Comparison of ENCODE assay signal across 21 cellular contexts in the genomic region with DNA sequence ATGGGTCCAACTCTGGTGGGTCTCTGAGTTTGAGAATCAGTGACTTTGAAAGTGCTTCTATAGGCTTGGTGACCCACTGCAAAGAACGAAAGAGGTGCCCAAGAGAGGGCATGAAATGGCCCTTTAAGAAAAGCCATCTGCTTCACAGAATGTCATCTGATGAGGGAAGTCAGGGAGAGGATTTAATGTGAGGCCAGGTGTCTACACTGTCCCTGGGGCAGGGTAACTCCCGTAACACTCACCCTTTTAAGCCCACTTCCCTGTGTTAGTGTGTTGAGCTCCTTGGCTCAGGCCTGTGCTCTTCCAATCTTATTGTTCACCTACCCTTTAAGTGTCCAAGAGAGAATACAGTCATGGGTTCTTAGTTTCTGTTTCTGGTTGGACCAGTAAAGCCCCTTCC. TPM values are rescaled to one million over a fixed set of nuclear protein-coding genes. Genes with fewer than 3 reads are reported as not detected.
DNase-seq lines count a peak whose midpoint lies in the region; ATAC-seq, FAIRE-seq and TF ChIP-seq lines count a peak whose summit lies in the region.
"Had no signal": no experiment of that assay in that cellular context is flagged by ENCODE, and none has a peak within 500 bp of the region (broad histone marks: within the 10 kb centered on the region; RNA-seq: fewer than 3 reads in every experiment).

No MANE protein-coding gene starts in this region.

- TF ChIP-seq POLR2A in Peyer's patch (IDR thresholded peaks at IDR 0.05), result no peak
- no peak for TF ChIP-seq POLR2A in HepG2 (IDR thresholded peaks at IDR 0.05; ENCODE audit: insufficient read depth in 1 of 2, low read depth in 2 of 2, low read length in 2 of 2)

- no peaks in the 10 kb centered on the region for H3K36me3 Mint-ChIP-seq in naive thymus-derived CD8-positive, alpha-beta T cell

- BruUV-seq in HepG2 (replicated peaks; lab: Mats Ljungman, UMichigan), result no TSS peak

- POLR2A ChIA-PET in HepG2 (lab: Yijun Ruan, JAX), result interaction anchor here (1.0 to 2.6 kb wide), 3 partner anchors 9 to 59 kb away, joined by 6 to 26 read pairs (median 11); partner anchors contain the start of gene SRSF5
- POLR2A ChIA-PET in naive thymus-derived CD8-positive, alpha-beta T cell (lab: Charles Lee), result interaction anchor here (2.1 kb wide), 1 partner anchor 17 kb away, joined by 12 read pairs; the partner anchor contains the start of gene SRSF5

- TF ChIP-seq EP300 in HepG2 (IDR thresholded peaks at IDR 0.05; ENCODE audit: low read depth in 2 of 2, low read length in 2 of 2), result no peak
- no peak for TF ChIP-seq EP300 in HepG2 (CRISPR knock-in tag; IDR thresholded peaks at IDR 0.05; ENCODE audit: borderline replicate concordance)

- H3K4me3 ChIP-seq in Peyer's patch, result no peak overlapping the region
- H3K4me3 ChIP-seq in HepG2 (replicated peaks in 1 of 3; ENCODE audit: insufficient read depth in 1 of 3, low read depth in 2 of 3, low read length in 3 of 3), result peak overlapping the region in 1 of 3 experiments; percentile 3; a peak in 1 of 6 replicates

- peaks cover 0 to 3% (median 0%) of the 10 kb centered on the region in 5 donors for H3K27me3 Mint-ChIP-seq in naive thymus-derived CD8-positive, alpha-beta T cell

- ATAC-seq in HepG2, result peak; percentile 39
- ATAC-seq in omental fat pad (ENCODE audit: low FRiP score), result no peak
- ATAC-seq in naive thymus-derived CD8-positive, alpha-beta T cell, result no peak
- ATAC-seq: SK-N-SH treated with all-trans-retinoic acid at 6 μM for 48 hours had no signal

- no peaks in the 10 kb centered on the region for H3K27me3 ChIP-seq in Peyer's patch
- H3K27me3 ChIP-seq in HepG2 (ENCODE audit: control insufficient read depth in 1 of 2, insufficient read depth in 2 of 2, low read length in 2 of 2), result no peaks in the 10 kb centered on the region

- TF ChIP-seq CTCF in Peyer's patch (IDR thresholded peaks at IDR 0.05), result no peak
- no peak for TF ChIP-seq CTCF in HepG2 (CRISPR knock-in tag; IDR thresholded peaks at IDR 0.05)
- TF ChIP-seq CTCF in omental fat pad (IDR thresholded peaks at IDR 0.05), result no peak

- no peaks in the 10 kb centered on the region for H4K20me1 ChIP-seq in HepG2 (ENCODE audit: insufficient read depth, low read length)

- FAIRE-seq in HepG2 (lab: Jason Lieb, UNC), result no peak
- FAIRE-seq: H54 had no signal

- H3K9me3 Mint-ChIP-seq in naive thymus-derived CD8-positive, alpha-beta T cell, result no peaks in the 10 kb centered on the region
- H3K9me3 Mint-ChIP-seq: HFFc6 had no signal

- peak overlapping the region in 3 of 4 donors; percentile 28 to 76 (median 71) for H3K27ac ChIP-seq in Peyer's patch
- peak overlapping the region; percentile 22 for H3K27ac ChIP-seq in HepG2 (ENCODE audit: extremely low read length, insufficient read depth, low read length)
- H3K27ac ChIP-seq: C4-2B had no signal

- H3K4me2 ChIP-seq in HepG2 (ENCODE audit: low read depth, low read length), result peak overlapping the region; percentile 55

- no peak overlapping the region for H3K9ac ChIP-seq in HepG2 (ENCODE audit: insufficient read depth, low read depth, low read length)

- H3K9me3 ChIP-seq in Peyer's patch (no peaks in the 10 kb centered on the region), HepG2 (ENCODE audit: low read length) (no peaks in the 10 kb centered on the region)

- no peaks in the 10 kb centered on the region for H3K79me2 ChIP-seq in HepG2 (ENCODE audit: insufficient read depth, low read length)

- H3K4me1 Mint-ChIP-seq in naive thymus-derived CD8-positive, alpha-beta T cell, result peaks cover 6 to 19% (median 15%) of the 10 kb centered on the region in 4 donors

- CTCF ChIA-PET in HepG2 (lab: Yijun Ruan, JAX; ENCODE audit: low intra/inter-chr PET ratio, low total read pairs), result no interaction called here

- H3K4me1 ChIP-seq in Peyer's patch (peaks cover 0 to 3% (median 0%) of the 10 kb centered on the region in 4 donors), HepG2 (ENCODE audit: insufficient read depth, low read length) (peaks cover 87% of the 10 kb centered on the region)

- H3K36me3 ChIP-seq in Peyer's patch, result no peaks in the 10 kb centered on the region
- no peaks in the 10 kb centered on the region for H3K36me3 ChIP-seq in HepG2 (replicated peaks in 1 of 2; ENCODE audit: control insufficient read depth in 1 of 2, insufficient read depth in 2 of 2, low read length in 2 of 2)

- intact Hi-C loops in HepG2 (cut with micrococcal nuclease; ENCODE audit: unreplicated experiment), result no loop called here

- H3K27ac Mint-ChIP-seq in naive thymus-derived CD8-positive, alpha-beta T cell, result no peak overlapping the region
- H3K27ac Mint-ChIP-seq: HFFc6 had no signal

- in situ Hi-C loops in HepG2 (cut with HindIII; ENCODE audit: extremely low pct_ligation_motif_present, low pct_unique_long_range_greater_than_20kb), result no loop called here

- peak overlapping the region; percentile 85 for H2AFZ ChIP-seq in HepG2 (ENCODE audit: low read length)

- DNase-seq in NCI-H2171 treated with DMSO at 0.1 percent for 48 hours (lab: John Stamatoyannopoulos, UW) (peak; percentile 12), NCI-H2171 (lab: John Stamatoyannopoulos, UW) (no peak), Peyer's patch (no peak), HepG2 (ENCODE audit: low spot score) (no peak), ureter (ENCODE audit: low spot score) (peak; percentile 0), omental fat pad (ENCODE audit: low spot score) (no peak)
- DNase-seq in naive thymus-derived CD8-positive, alpha-beta T cell, result no peak
- DNase-seq: DMS153, HFFc6, IMR-90, Kasumi-1, MM.1S, NCI-H1105 treated with DMSO at 0.1 percent for 48 hours, NCI-H1930, NCI-H510A treated with DMSO at 0.1 percent for 48 hours, SHP77 treated with DMSO at 0.1 percent for 48 hours had no signal

- no peak overlapping the region for H3K4me3 Mint-ChIP-seq in naive thymus-derived CD8-positive, alpha-beta T cell
- H3K4me3 Mint-ChIP-seq: HFFc6 had no signal

- WGBS in HepG2 (ENCODE audit: low lambda C conversion rate), result 68% methylated on average over 2 of the region's 2 CpGs

- TF ChIP-seq RAD21 in HepG2 (CRISPR knock-in tag; IDR thresholded peaks at IDR 0.05), result no peak

TF ChIP-seq in HepG2, 621 proteins besides CTCF, POLR2A, EP300 and RAD21 (continues in another document):
- no peak for TF ChIP-seq TGIF2 (CRISPR knock-in tag; IDR thresholded peaks at IDR 0.05)

RNA-seq across cellular contexts. Expression of gene SRSF5, which starts 16.4 kb away (rescaled TPM):
- total RNA-seq in Peyer's patch, result 100 to 1,000 TPM; 339 to 528 (median 434) TPM
- total RNA-seq in HepG2 (2016; rRNA removed; fragmentation: Illumina TruSeq; extraction: Trizol), result 277 and 333 TPM in 2 replicates
- 66.7 and 68.4 TPM in 2 replicates for total RNA-seq in HepG2 (2016; cell fraction: cytosol; rRNA removed; fragmentation: Illumina TruSeq; extraction: Trizol; ENCODE audit: low read depth)
- total RNA-seq in HepG2 (2016; cell fraction: insoluble cytoplasmic fraction; rRNA removed; fragmentation: Illumina TruSeq; extraction: Trizol), result 277 and 309 TPM in 2 replicates
- 68.2 and 70.5 TPM in 2 replicates for total RNA-seq in HepG2 (2016; cell fraction: membrane; rRNA removed; fragmentation: Illumina TruSeq; extraction: Trizol)
- total RNA-seq in HepG2 (2016; cell fraction: nucleus; rRNA removed; fragmentation: Illumina TruSeq; extraction: Trizol), result 278 and 311 TPM in 2 replicates
- polyA plus RNA-seq in HepG2 (2011; rRNA removed), result 189 and 218 TPM in 2 replicates
- polyA plus RNA-seq in HepG2 (2011; cell fraction: cytosol; rRNA removed), result 169 and 242 TPM in 2 replicates
- 586 and 686 TPM in 2 replicates for polyA plus RNA-seq in HepG2 (2011; cell fraction: nucleus; rRNA removed)
- polyA plus RNA-seq in HepG2 (2012), result 376 and 529 TPM in 2 replicates
- 22.7 and 25.6 TPM in 2 replicates for polyA plus RNA-seq in HepG2 (2016; cell fraction: cytosol; fragmentation: Illumina TruSeq; extraction: Trizol; ENCODE audit: low read depth)
- polyA plus RNA-seq in HepG2 (2016; cell fraction: insoluble cytoplasmic fraction; fragmentation: Illumina TruSeq; extraction: Trizol; ENCODE audit: low read depth), result 415 and 444 TPM in 2 replicates
- polyA plus RNA-seq in HepG2 (2016; cell fraction: membrane; fragmentation: Illumina TruSeq; extraction: Trizol; ENCODE audit: low read depth), result 45.5 and 47.3 TPM in 2 replicates
- polyA plus RNA-seq in HepG2 (2016; cell fraction: nucleus; fragmentation: Illumina TruSeq; extraction: Trizol; ENCODE audit: insufficient read depth, low read depth), result 410 and 415 TPM in 2 replicates
- 99.8 and 128 TPM in 2 replicates for polyA minus RNA-seq in HepG2 (2011; rRNA and poly(A)+ RNA removed; ENCODE audit: low replicate concordance)
- polyA minus RNA-seq in HepG2 (2011; cell fraction: cytosol; rRNA and poly(A)+ RNA removed), result 61.5 and 65.7 TPM in 2 replicates
- polyA minus RNA-seq in HepG2 (2011; cell fraction: nucleus; rRNA and poly(A)+ RNA removed), result 704 and 755 TPM in 2 replicates
- total RNA-seq in ureter, result 377 TPM
- 100 to 1,000 TPM; 198 to 421 (median 367) TPM for total RNA-seq in omental fat pad
- total RNA-seq in naive thymus-derived CD8-positive, alpha-beta T cell, result 1,000 to 10,000 TPM; 1,187 to 1,211 TPM
- polyA plus RNA-seq in naive thymus-derived CD8-positive, alpha-beta T cell, result 1,000 to 10,000 TPM; 1,279 to 1,496 (median 1,446) TPM

RNA-seq across cellular contexts. Expression of gene SLC10A1, which starts 46.5 kb away (rescaled TPM):
- total RNA-seq in Peyer's patch, result not detected
- total RNA-seq in HepG2 (2016; rRNA removed; fragmentation: Illumina TruSeq; extraction: Trizol), result not detected in 2 replicates
- total RNA-seq in HepG2 (2016; cell fraction: cytosol; rRNA removed; fragmentation: Illumina TruSeq; extraction: Trizol; ENCODE audit: low read depth), result not detected in 2 replicates
- not detected in 2 replicates for total RNA-seq in HepG2 (2016; cell fraction: insoluble cytoplasmic fraction; rRNA removed; fragmentation: Illumina TruSeq; extraction: Trizol)
- not detected in 2 replicates for total RNA-seq in HepG2 (2016; cell fraction: membrane; rRNA removed; fragmentation: Illumina TruSeq; extraction: Trizol)
- total RNA-seq in HepG2 (2016; cell fraction: nucleus; rRNA removed; fragmentation: Illumina TruSeq; extraction: Trizol), result not detected in 2 replicates
- polyA plus RNA-seq in HepG2 (2011; rRNA removed), result 0.17 and 0.18 TPM in 2 replicates
- 0.09 and 0.22 TPM in 2 replicates for polyA plus RNA-seq in HepG2 (2011; cell fraction: cytosol; rRNA removed)
- 0.16 TPM in 1 of 2 replicates, not detected in the other for polyA plus RNA-seq in HepG2 (2011; cell fraction: nucleus; rRNA removed)
- 0.12 and 0.30 TPM in 2 replicates for polyA plus RNA-seq in HepG2 (2012)
- polyA plus RNA-seq in HepG2 (2016; cell fraction: cytosol; fragmentation: Illumina TruSeq; extraction: Trizol; ENCODE audit: low read depth), result not detected in 2 replicates
- polyA plus RNA-seq in HepG2 (2016; cell fraction: insoluble cytoplasmic fraction; fragmentation: Illumina TruSeq; extraction: Trizol; ENCODE audit: low read depth), result not detected in 2 replicates
- polyA plus RNA-seq in HepG2 (2016; cell fraction: membrane; fragmentation: Illumina TruSeq; extraction: Trizol; ENCODE audit: low read depth), result not detected in 2 replicates
- polyA plus RNA-seq in HepG2 (2016; cell fraction: nucleus; fragmentation: Illumina TruSeq; extraction: Trizol; ENCODE audit: insufficient read depth, low read depth), result not detected in 2 replicates
- polyA minus RNA-seq in HepG2 (2011; rRNA and poly(A)+ RNA removed; ENCODE audit: low replicate concordance), result not detected in 2 replicates
- not detected in 2 replicates for polyA minus RNA-seq in HepG2 (2011; cell fraction: cytosol; rRNA and poly(A)+ RNA removed)
- polyA minus RNA-seq in HepG2 (2011; cell fraction: nucleus; rRNA and poly(A)+ RNA removed), result not detected in 2 replicates
- total RNA-seq in ureter, result 0.23 TPM
- total RNA-seq in omental fat pad, result not detected
- not detected for total RNA-seq in naive thymus-derived CD8-positive, alpha-beta T cell
- polyA plus RNA-seq in naive thymus-derived CD8-positive, alpha-beta T cell, result under 1 TPM in 1 of 3 donors, not detected in 2; 0.20 TPM
- total RNA-seq: A673, HFFc6, IMR-90, RPMI7951 had no signal

Comparison
In these comparisons a context has a peak if more than half of its experiments do, and no peak if none do; other contexts are left out.
1. DNase-seq: peak in NCI-H2171 treated with DMSO at 0.1 percent for 48 hours (single experiment) and ureter (single experiment); none in NCI-H2171 (single experiment), Peyer's patch (0 of 3), HepG2 (single experiment), omental fat pad (single experiment) and naive thymus-derived CD8-positive, alpha-beta T cell (0 of 10).